ENCODE assay signal across 26 cellular contexts in the genomic region with DNA sequence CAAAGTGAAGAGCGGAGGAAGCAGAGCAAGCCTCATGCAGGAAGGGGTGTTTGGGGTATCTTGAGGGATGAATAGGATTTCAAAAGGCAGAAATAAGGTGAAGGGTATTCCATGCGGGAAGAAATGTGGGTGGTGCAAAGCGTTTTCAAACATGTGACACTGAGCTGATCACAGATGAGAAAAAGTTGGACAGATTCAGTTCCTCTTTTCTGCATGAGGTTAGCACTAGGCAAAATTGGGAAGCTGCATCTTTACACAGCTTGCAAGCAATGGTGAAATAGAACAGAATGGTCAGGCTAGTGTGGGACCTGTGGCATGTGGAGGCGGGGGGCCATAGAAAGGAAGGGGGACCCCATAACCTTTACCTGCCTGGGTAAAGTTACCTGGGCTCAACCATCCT. TPM values are rescaled to one million over a fixed set of nuclear protein-coding genes. Genes with fewer than 3 reads are reported as not detected.
A peak's percentile ranks its signal among the peaks of the same experiment; 100 is the strongest.
DNase-seq lines count a peak whose midpoint lies in the region; ATAC-seq, FAIRE-seq and TF ChIP-seq lines count a peak whose summit lies in the region.
"Had no signal": no experiment of that assay in that cellular context is flagged by ENCODE, and none has a peak within 500 bp of the region (broad histone marks: within the 10 kb centered on the region; RNA-seq: fewer than 3 reads in every experiment).

No MANE protein-coding gene starts in this region.

- no peak overlapping the region for H3K4me2 ChIP-seq in osteoblast (ENCODE audit: insufficient read depth, low read length)

- POLR2A ChIA-PET in activated B cell treated with CpG ODN at 0.5 μM for 24 hours (lab: Charles Lee) (no interaction called here), WTC11 (lab: Charles Lee) (no interaction called here)

- no peaks in the 10 kb centered on the region for H3K36me3 ChIP-seq in osteoblast (ENCODE audit: insufficient read depth, low read length)
- H3K36me3 ChIP-seq: pancreas, vagina had no signal

- H3K9me3 Mint-ChIP-seq in activated B cell treated with CpG ODN at 0.5 μM for 24 hours: no peaks in the 10 kb centered on the region
- no peaks in the 10 kb centered on the region for H3K9me3 Mint-ChIP-seq in WTC11
- H3K9me3 Mint-ChIP-seq: IgD-negative memory B cell had no signal

- H4K20me1 ChIP-seq in osteoblast (ENCODE audit: insufficient read depth, low read length): no peaks in the 10 kb centered on the region

- no peak overlapping the region for H3K4me3 ChIP-seq in osteoblast (ENCODE audit: insufficient read depth, low read length)
- H3K4me3 ChIP-seq: pancreas, vagina had no signal

- no peaks in the 10 kb centered on the region for H3K4me1 ChIP-seq in osteoblast (ENCODE audit: insufficient read depth, low read length)
- H3K4me1 ChIP-seq: pancreas, vagina had no signal

- FAIRE-seq in GM12892 (lab: Jason Lieb, UNC): peak; percentile 75
- FAIRE-seq: bronchial epithelial cell, pancreas had no signal

- H3K27me3 Mint-ChIP-seq in activated B cell treated with CpG ODN at 0.5 μM for 24 hours (peaks cover 3% of the 10 kb centered on the region), WTC11 (ENCODE audit: low read depth) (no peaks in the 10 kb centered on the region; the same call in none of the 2 replicates)

- CTCF ChIA-PET in activated B cell treated with CpG ODN at 0.5 μM for 24 hours (lab: Charles Lee) (interaction anchor here (1.0 to 1.4 kb wide), 4 partner anchors 43 to 295 kb away, joined by 3 to 4 read pairs (median 3); no protein-coding TSS in a partner anchor), WTC11 (lab: Charles Lee) (interaction anchor here (0.8 to 1.5 kb wide), 2 partner anchors 38 to 90 kb away, joined by 4 to 5 read pairs; no protein-coding TSS in a partner anchor)

- H3K4me1 Mint-ChIP-seq in activated B cell treated with CpG ODN at 0.5 μM for 24 hours (peaks cover 12% of the 10 kb centered on the region), WTC11 (no peaks in the 10 kb centered on the region; the same call in 1 of the 2 replicates)
- H3K4me1 Mint-ChIP-seq: activated CD4-positive, alpha-beta T cell treated with anti-CD3 and anti-CD28 coated beads for 36 hours had no signal

- H3K27ac ChIP-seq in osteoblast (ENCODE audit: low read depth, low read length): no peak overlapping the region
- H3K27ac ChIP-seq: HL-60, pancreas, vagina had no signal

- H3K79me2 ChIP-seq in osteoblast (ENCODE audit: insufficient read depth, low read length): no peaks in the 10 kb centered on the region

- no peak for TF ChIP-seq CTCF in activated B cell treated with CpG ODN at 0.5 μM for 24 hours (IDR thresholded peaks at IDR 0.05)
- TF ChIP-seq CTCF in osteoblast (IDR thresholded peaks at IDR 0.05; ENCODE audit: extremely low read depth, low read depth, low read length): no peak
- no peak for TF ChIP-seq CTCF in WTC11 (IDR thresholded peaks at IDR 0.05)

- peaks cover 24% of the 10 kb centered on the region for H3K27me3 ChIP-seq in osteoblast (ENCODE audit: insufficient read depth, low read length)
- H3K27me3 ChIP-seq: pancreas, vagina had no signal

- H3K4me3 Mint-ChIP-seq in activated B cell treated with CpG ODN at 0.5 μM for 24 hours (no peak overlapping the region), WTC11 (no peak overlapping the region)
- H3K4me3 Mint-ChIP-seq: activated CD4-positive, alpha-beta T cell treated with anti-CD3 and anti-CD28 coated beads for 36 hours; activated CD8-positive, alpha-beta memory T cell treated with anti-CD3 and anti-CD28 coated beads, Interleukin-2, amount 10 ng/mL, durations not matched to agents 7 days and 5 days; T-helper 17 cell had no signal

- ATAC-seq in activated B cell treated with CpG ODN at 0.5 μM for 24 hours (ENCODE audit: low read depth): peak; percentile 45
- ATAC-seq in WTC11: no peak
- no peak for ATAC-seq in HG02763 (IDR thresholded peaks at IDR 0.05; ENCODE audit: unreplicated experiment)
- ATAC-seq: activated CD4-positive, alpha-beta T cell treated with anti-CD3 and anti-CD28 coated beads for 36 hours; activated CD8-positive, alpha-beta memory T cell treated with anti-CD3 and anti-CD28 coated beads, Interleukin-2, amount 10 ng/mL, durations not matched to agents 7 days and 5 days; T-helper 17 cell had no signal

- intact Hi-C loops in activated B cell treated with CpG ODN at 0.5 μM for 24 hours (cut with micrococcal nuclease): no loop called here

- H3K36me3 Mint-ChIP-seq in activated B cell treated with CpG ODN at 0.5 μM for 24 hours (ENCODE audit: low read depth) (no peaks in the 10 kb centered on the region), WTC11 (no peaks in the 10 kb centered on the region)
- H3K36me3 Mint-ChIP-seq: activated CD8-positive, alpha-beta memory T cell treated with anti-CD3 and anti-CD28 coated beads, Interleukin-2, amount 10 ng/mL, durations not matched to agents 7 days and 5 days; IgD-negative memory B cell had no signal

- DNase-seq in GM12892 (ENCODE audit: insufficient read length): no peak
- peak; percentile 88 for DNase-seq in NOMO-1 treated with DMSO at 0.1 percent for 48 hours (lab: John Stamatoyannopoulos, UW; ENCODE audit: unreplicated experiment)
- no peak for DNase-seq in activated B cell treated with CpG ODN at 0.5 μM for 24 hours
- DNase-seq in osteoblast (ENCODE audit: insufficient read length, low spot score, missing footprints): peak; percentile 21
- DNase-seq in WTC11 (ENCODE audit: low spot score): no peak
- no peak for DNase-seq in NCI-H2171 treated with DMSO at 0.1 percent for 48 hours (lab: John Stamatoyannopoulos, UW)
- DNase-seq: activated CD4-positive, alpha-beta T cell treated with anti-CD3 and anti-CD28 coated beads for 36 hours; activated CD8-positive, alpha-beta memory T cell treated with anti-CD3 and anti-CD28 coated beads, Interleukin-2, amount 10 ng/mL, durations not matched to agents 7 days and 5 days; activated effector memory CD4-positive, alpha-beta T cell treated with Interleukin-2 at 50 U/mL for 16 hours; Calu3; foreskin melanocyte; NCI-H1105; NCI-H774; pancreas; stimulated activated CD4-positive, alpha-beta T cell treated with anti-CD3 and anti-CD28 coated beads, Interleukin-4, amount 100 ng/mL, for 1 hour; T-helper 17 cell had no signal

- TF ChIP-seq POLR2A in GM12892 (IDR thresholded peaks at IDR 0.05; ENCODE audit: low read depth, low read length): no peak

- no peak overlapping the region for H3K27ac Mint-ChIP-seq in activated B cell treated with CpG ODN at 0.5 μM for 24 hours
- H3K27ac Mint-ChIP-seq in WTC11: no peak overlapping the region
- H3K27ac Mint-ChIP-seq: activated CD4-positive, alpha-beta T cell treated with anti-CD3 and anti-CD28 coated beads for 36 hours; activated CD8-positive, alpha-beta memory T cell treated with anti-CD3 and anti-CD28 coated beads, Interleukin-2, amount 10 ng/mL, durations not matched to agents 7 days and 5 days; IgD-negative memory B cell; T-helper 17 cell had no signal

- H3K9me3 ChIP-seq in osteoblast (ENCODE audit: low read depth, low read length): no peaks in the 10 kb centered on the region
- H3K9me3 ChIP-seq: pancreas, vagina had no signal

- no peak overlapping the region for H2AFZ ChIP-seq in osteoblast (ENCODE audit: low read length)

TF ChIP-seq in WTC11, 78 proteins besides CTCF, POLR2A, EP300 and RAD21 (continues in another document):
- TF ChIP-seq, protein P1, sequence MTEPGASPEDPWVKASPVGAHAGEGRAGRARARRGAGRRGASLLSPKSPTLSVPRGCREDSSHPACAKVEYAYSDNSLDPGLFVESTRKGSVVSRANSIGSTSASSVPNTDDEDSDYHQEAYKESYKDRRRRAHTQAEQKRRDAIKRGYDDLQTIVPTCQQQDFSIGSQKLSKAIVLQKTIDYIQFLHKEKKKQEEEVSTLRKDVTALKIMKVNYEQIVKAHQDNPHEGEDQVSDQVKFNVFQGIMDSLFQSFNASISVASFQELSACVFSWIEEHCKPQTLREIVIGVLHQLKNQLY (CRISPR knock-in tag; IDR thresholded peaks at IDR 0.05): no peak
- TF ChIP-seq, protein P2, sequence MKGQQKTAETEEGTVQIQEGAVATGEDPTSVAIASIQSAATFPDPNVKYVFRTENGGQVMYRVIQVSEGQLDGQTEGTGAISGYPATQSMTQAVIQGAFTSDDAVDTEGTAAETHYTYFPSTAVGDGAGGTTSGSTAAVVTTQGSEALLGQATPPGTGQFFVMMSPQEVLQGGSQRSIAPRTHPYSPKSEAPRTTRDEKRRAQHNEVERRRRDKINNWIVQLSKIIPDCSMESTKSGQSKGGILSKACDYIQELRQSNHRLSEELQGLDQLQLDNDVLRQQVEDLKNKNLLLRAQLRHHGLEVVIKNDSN (CRISPR knock-in tag; IDR thresholded peaks at IDR 0.05): no peak
- TF ChIP-seq SP1 (CRISPR knock-in tag; conservative IDR thresholded peaks at IDR 0.05) (no peak), ZNF396 (CRISPR knock-in tag; IDR thresholded peaks at IDR 0.05; ENCODE audit: borderline replicate concordance) (no peak)

RNA-seq across cellular contexts. Expression of a gene that starts 16.6 kb away (rescaled TPM):
- not detected for polyA plus RNA-seq in GM12892 (2012; ENCODE audit: missing spikeins)
- total RNA-seq in activated B cell treated with CpG ODN at 0.5 μM for 24 hours (not detected in 2 replicates), osteoblast (not detected in 2 replicates), WTC11 (2021) (not detected in 3 replicates)
- total RNA-seq: activated CD4-positive, alpha-beta T cell treated with anti-CD3 and anti-CD28 coated beads for 36 hours; activated CD8-positive, alpha-beta memory T cell treated with anti-CD3 and anti-CD28 coated beads, Interleukin-2, amount 10 ng/mL, durations not matched to agents 7 days and 5 days; bronchial epithelial cell; Calu3; dermis microvascular lymphatic vessel endothelial cell; myocyte; pancreas; subcutaneous adipose tissue; T-helper 17 cell; vagina had no signal
- polyA plus RNA-seq: adipose tissue, IgD-negative memory B cell, pancreas had no signal

RNA-seq across cellular contexts. Expression of a gene that starts 51.5 kb away (rescaled TPM):
- not detected for polyA plus RNA-seq in GM12892 (2012; ENCODE audit: missing spikeins)
- not detected in 2 replicates for total RNA-seq in activated B cell treated with CpG ODN at 0.5 μM for 24 hours
- total RNA-seq in osteoblast: not detected in 2 replicates
- not detected in 3 replicates for total RNA-seq in WTC11 (2021)
- total RNA-seq: activated CD4-positive, alpha-beta T cell treated with anti-CD3 and anti-CD28 coated beads for 36 hours; activated CD8-positive, alpha-beta memory T cell treated with anti-CD3 and anti-CD28 coated beads, Interleukin-2, amount 10 ng/mL, durations not matched to agents 7 days and 5 days; bronchial epithelial cell; Calu3; dermis microvascular lymphatic vessel endothelial cell; myocyte; skeletal muscle tissue; T-helper 17 cell had no signal
- polyA plus RNA-seq: IgD-negative memory B cell had no signal

Comparison
In these comparisons a context has a peak if more than half of its experiments do, and no peak if none do; other contexts are left out.
1. DNase-seq: peak in NOMO-1 treated with DMSO at 0.1 percent for 48 hours (single experiment) and osteoblast (single experiment); none in GM12892 (single experiment), activated B cell treated with CpG ODN at 0.5 μM for 24 hours (single experiment), WTC11 (single experiment) and NCI-H2171 treated with DMSO at 0.1 percent for 48 hours (single experiment).